ENCODE assay signal across 17 cellular contexts in the genomic region with DNA sequence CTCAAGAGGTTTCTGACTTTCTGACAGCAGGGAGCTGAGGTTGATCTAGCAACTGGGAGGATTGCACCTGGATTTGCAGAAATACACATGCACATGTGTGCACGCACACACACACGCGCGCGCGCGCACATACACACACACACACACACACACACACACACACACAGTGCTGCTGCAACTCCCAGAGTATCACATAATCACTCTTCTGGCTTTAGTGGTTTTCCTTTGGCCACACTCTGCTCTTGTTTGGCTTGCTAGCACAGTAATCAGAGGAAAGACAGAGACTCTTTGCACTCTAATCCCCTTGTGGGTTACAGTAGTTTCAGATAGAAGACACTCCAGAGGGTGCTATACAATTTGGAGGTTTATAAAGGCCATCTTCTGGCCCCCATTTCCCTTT.
DNase-seq lines count a peak whose midpoint lies in the region; ATAC-seq and TF ChIP-seq lines count a peak whose summit lies in the region.
"Had no signal": no experiment of that assay in that cellular context is flagged by ENCODE, and none has a peak within 500 bp of the region (broad histone marks: within the 10 kb centered on the region; RNA-seq: fewer than 3 reads in every experiment).

No MANE protein-coding gene starts in this region.

- H3K4me3 Mint-ChIP-seq in effector memory CD8-positive, alpha-beta T cell: peak overlapping the region in 1 of 2 donors; percentile 4
- H3K4me3 Mint-ChIP-seq: CD14-positive monocyte had no signal

- ATAC-seq in effector memory CD8-positive, alpha-beta T cell (replicated peaks): peak; percentile 46
- ATAC-seq in GM21381 (IDR thresholded peaks at IDR 0.05; ENCODE audit: unreplicated experiment) (no peak), GM21528 (IDR thresholded peaks at IDR 0.05; ENCODE audit: low FRiP score, unreplicated experiment) (no peak), GM18520 (IDR thresholded peaks at IDR 0.05; ENCODE audit: unreplicated experiment) (no peak)

- 0 out of 22 replicates have a peak overlapping the region, but pooled peaks of 1 of the 11 experiments have one; percentile 9 for H3K9ac ChIP-seq in BLaER1 treated with 17β-estradiol and CSF1 and Interleukin-3, amounts not matched to agents 10 nM and 100 nM
- H3K9ac ChIP-seq: SK-N-SH had no signal

- peak overlapping the region; percentile 17 to 77 (median 55); a peak in 18 of 22 replicates for H3K4me2 ChIP-seq in BLaER1 treated with 17β-estradiol and CSF1 and Interleukin-3, amounts not matched to agents 10 nM and 100 nM
- H3K4me2 ChIP-seq: SK-N-SH had no signal

- no peak overlapping the region for H3K27ac Mint-ChIP-seq in effector memory CD8-positive, alpha-beta T cell
- H3K27ac Mint-ChIP-seq: CD14-positive monocyte had no signal

- peaks cover 30 to 35% of the 10 kb centered on the region in 2 donors for H3K4me1 Mint-ChIP-seq in effector memory CD8-positive, alpha-beta T cell (ENCODE audit: low read depth in 2 of 2)
- H3K4me1 Mint-ChIP-seq: CD14-positive monocyte had no signal

- H4K20me1 ChIP-seq in BLaER1 treated with 17β-estradiol and CSF1 and Interleukin-3, amounts not matched to agents 10 nM and 100 nM: peaks cover 0 to 10% (median 0%) of the 10 kb centered on the region in 11 experiments; a peak in 2 of 22 replicates

- peaks cover 0 to 9% of the 10 kb centered on the region in 2 donors for H3K27me3 Mint-ChIP-seq in effector memory CD8-positive, alpha-beta T cell

- no peaks in the 10 kb centered on the region for H3K9me3 Mint-ChIP-seq in effector memory CD8-positive, alpha-beta T cell

- no peaks in the 10 kb centered on the region for H3K27me3 ChIP-seq in BLaER1 treated with 17β-estradiol and CSF1 and Interleukin-3, amounts not matched to agents 10 nM and 100 nM
- H3K27me3 ChIP-seq: MG63 had no signal

- peaks cover 0 to 7% (median 0%) of the 10 kb centered on the region in 11 experiments; a peak in 1 of 22 replicates for H3K36me3 ChIP-seq in BLaER1 treated with 17β-estradiol and CSF1 and Interleukin-3, amounts not matched to agents 10 nM and 100 nM
- H3K36me3 ChIP-seq: MG63 had no signal

- no peak overlapping the region for H3K4me3 ChIP-seq in BLaER1 treated with 17β-estradiol and CSF1 and Interleukin-3, amounts not matched to agents 10 nM and 100 nM
- no peak overlapping the region for H3K4me3 ChIP-seq in GM12865 (ENCODE audit: low read depth, low read length)
- H3K4me3 ChIP-seq: MG63 had no signal

- no peak for TF ChIP-seq CTCF in GM12865 (IDR thresholded peaks at IDR 0.05; ENCODE audit: insufficient read depth, low read depth, low read length, missing control alignments)

- H3K4me1 ChIP-seq in BLaER1 treated with 17β-estradiol and CSF1 and Interleukin-3, amounts not matched to agents 10 nM and 100 nM: peaks cover 8 to 43% (median 38%) of the 10 kb centered on the region in 10 experiments; a peak in 17 of 20 replicates

- H3K27ac ChIP-seq in BLaER1 treated with 17β-estradiol and CSF1 and Interleukin-3, amounts not matched to agents 10 nM and 100 nM: no peak overlapping the region

- H3K9me3 ChIP-seq in BLaER1 treated with 17β-estradiol and CSF1 and Interleukin-3, amounts not matched to agents 10 nM and 100 nM (replicated peaks in 1 of 11): no peaks in the 10 kb centered on the region
- H3K9me3 ChIP-seq: MG63, SK-N-SH had no signal

- no peaks in the 10 kb centered on the region for H3K36me3 Mint-ChIP-seq in effector memory CD8-positive, alpha-beta T cell (ENCODE audit: insufficient read depth)
- H3K36me3 Mint-ChIP-seq: CD14-positive monocyte had no signal

- DNase-seq in GM12865 (ENCODE audit: low read depth) (peak; percentile 12), KG1 (lab: John Stamatoyannopoulos, UW) (peak; percentile 16)
- DNase-seq in effector memory CD8-positive, alpha-beta T cell: no peak
- DNase-seq: ACHN, DMS79, MG63, NCI-H1105, NCI-H1694, NCI-H510A, NCI-H748 treated with DMSO at 0.1 percent for 48 hours, SHP77, SK-N-SH had no signal

Comparison
In these comparisons a context has a peak if more than half of its experiments do, and no peak if none do; other contexts are left out.
1. DNase-seq: peak in GM12865 (single experiment) and KG1 (single experiment); none in effector memory CD8-positive, alpha-beta T cell (0 of 3).